12 cellular contexts compared by ENCODE assay signal in genomic region chr17:3678095-3678820, GRCh38. TPM values are rescaled to one million over a fixed set of nuclear protein-coding genes. Genes with fewer than 3 reads are reported as not detected.
DNase-seq lines count a peak whose midpoint lies in the region; TF ChIP-seq lines count a peak whose summit lies in the region.
"Had no signal": no experiment of that assay in that cellular context is flagged by ENCODE, and none has a peak within 500 bp of the region (broad histone marks: within the 10 kb centered on the region; RNA-seq: fewer than 3 reads in every experiment).

No MANE protein-coding gene starts in this region.

- H3K27ac ChIP-seq in dorsolateral prefrontal cortex = peak overlapping the region in 30 of 59 donors; percentile 11 to 77 (median 46)
- no peak overlapping the region for H3K27ac ChIP-seq in skeletal muscle tissue (ENCODE audit: low read depth, low read length)

- H3K36me3 Mint-ChIP-seq in activated naive CD4-positive, alpha-beta T cell treated with anti-CD3 and anti-CD28 coated beads, Interleukin-2, amount 10 ng/mL, durations not matched to agents 7 days and 5 days = peaks cover 10% of the 10 kb centered on the region
- H3K36me3 Mint-ChIP-seq in activated naive CD4-positive, alpha-beta T cell treated with anti-CD3 and anti-CD28 coated beads for 36 hours (ENCODE audit: low read depth) = peaks cover 9% of the 10 kb centered on the region

- intact Hi-C loops in activated naive CD4-positive, alpha-beta T cell treated with anti-CD3 and anti-CD28 coated beads for 36 hours (cut with micrococcal nuclease) = no loop called here
- intact Hi-C loops in dorsolateral prefrontal cortex (cut with DNase I) (no loop called here), lower leg skin (cut with DNase I; ENCODE audit: low total_unique reads) (no loop called here)

- H3K27me3 ChIP-seq in dorsolateral prefrontal cortex (peaks cover 0 to under 1% (median 0%) of the 10 kb centered on the region in 45 donors), skeletal muscle tissue (ENCODE audit: control insufficient read depth in 3 of 3, insufficient read depth in 3 of 3, low read length in 3 of 3) (no peaks in the 10 kb centered on the region)

- no peaks in the 10 kb centered on the region for H3K9me3 ChIP-seq in skeletal muscle tissue (ENCODE audit: control insufficient read depth in 3 of 3, low read length in 3 of 3)

- no peak overlapping the region for H3K4me3 ChIP-seq in dorsolateral prefrontal cortex
- no peak overlapping the region for H3K4me3 ChIP-seq in skeletal muscle tissue (ENCODE audit: low read length in 3 of 3)
- H3K4me3 ChIP-seq in lower leg skin (ENCODE audit: low read depth, poor library complexity, severe bottlenecking) = no peak overlapping the region

- peaks cover 25% of the 10 kb centered on the region for H3K4me1 Mint-ChIP-seq in activated naive CD4-positive, alpha-beta T cell treated with anti-CD3 and anti-CD28 coated beads, Interleukin-2, amount 10 ng/mL, durations not matched to agents 7 days and 5 days
- peaks cover 6% of the 10 kb centered on the region for H3K4me1 Mint-ChIP-seq in activated naive CD4-positive, alpha-beta T cell treated with anti-CD3 and anti-CD28 coated beads for 36 hours (ENCODE audit: low read depth)

- CTCF ChIA-PET in activated naive CD4-positive, alpha-beta T cell treated with anti-CD3 and anti-CD28 coated beads, Interleukin-2, amount 10 ng/mL, durations not matched to agents 7 days and 5 days (lab: Charles Lee) = interaction anchor here (1.6 kb wide), 1 partner anchor 150 kb away, joined by 4 read pairs; no protein-coding TSS in a partner anchor
- CTCF ChIA-PET in activated naive CD4-positive, alpha-beta T cell treated with anti-CD3 and anti-CD28 coated beads for 36 hours (lab: Charles Lee) = no interaction called here

- no peak for DNase-seq in activated naive CD4-positive, alpha-beta T cell treated with anti-CD3 and anti-CD28 coated beads, Interleukin-2, amount 10 ng/mL, durations not matched to agents 7 days and 5 days
- DNase-seq in activated naive CD4-positive, alpha-beta T cell treated with anti-CD3 and anti-CD28 coated beads for 36 hours = no peak
- DNase-seq in dorsolateral prefrontal cortex = peak; percentile 38 to 89 (median 78)
- DNase-seq in lower leg skin (ENCODE audit: low spot score in 2 of 2) = no peak
- DNase-seq in nucleus accumbens (lab: John Stamatoyannopoulos, UW) = no peak
- DNase-seq: activated CD4-positive, alpha-beta T cell treated with anti-CD3 and anti-CD28 coated beads, Interleukin-2, amount 10 ng/mL, durations not matched to agents 24 days and 14 days; activated effector memory CD4-positive, alpha-beta T cell treated with anti-CD3 and anti-CD28 coated beads, Interleukin-2, amount 50 U/mL, for 16 hours; cerebellar nuclear complex; NCI-H2029; SW 1271; trophoblast cell had no signal

- no peak overlapping the region for H3K4me3 Mint-ChIP-seq in activated naive CD4-positive, alpha-beta T cell treated with anti-CD3 and anti-CD28 coated beads, Interleukin-2, amount 10 ng/mL, durations not matched to agents 7 days and 5 days
- H3K4me3 Mint-ChIP-seq in activated naive CD4-positive, alpha-beta T cell treated with anti-CD3 and anti-CD28 coated beads for 36 hours = no peak overlapping the region
- H3K4me3 Mint-ChIP-seq: activated CD4-positive, alpha-beta T cell treated with anti-CD3 and anti-CD28 coated beads, Interleukin-2, amount 10 ng/mL, durations not matched to agents 24 days and 14 days had no signal

- WGBS in lower leg skin, 2 donors = 38 to 43% methylated on average over 9 to 15 of the region's 16 CpGs

- H3K27ac Mint-ChIP-seq in activated naive CD4-positive, alpha-beta T cell treated with anti-CD3 and anti-CD28 coated beads, Interleukin-2, amount 10 ng/mL, durations not matched to agents 7 days and 5 days = peak overlapping the region; percentile 28
- H3K27ac Mint-ChIP-seq in activated naive CD4-positive, alpha-beta T cell treated with anti-CD3 and anti-CD28 coated beads for 36 hours = no peak overlapping the region

- TF ChIP-seq POLR2A in lower leg skin (IDR thresholded peaks at IDR 0.05) = no peak

- H3K36me3 ChIP-seq in skeletal muscle tissue (ENCODE audit: control insufficient read depth in 3 of 3, insufficient read depth in 3 of 3, low read length in 3 of 3) = peaks cover 0 to 10% (median 4%) of the 10 kb centered on the region in 3 donors

- H3K9ac ChIP-seq in skeletal muscle tissue (ENCODE audit: low read depth in 1 of 3, low read length in 3 of 3) = peak overlapping the region in 2 of 3 donors; percentile 33 to 51

- H3K4me1 ChIP-seq in skeletal muscle tissue (ENCODE audit: control insufficient read depth in 3 of 3, insufficient read depth in 3 of 3, low read length in 3 of 3) = peaks cover 0 to 7% (median 0%) of the 10 kb centered on the region in 3 donors

- TF ChIP-seq CTCF in dorsolateral prefrontal cortex (IDR thresholded peaks at IDR 0.05 in 54 of 56, conservative IDR thresholded peaks at IDR 0.05 in 2 of 56; ENCODE audit: low read depth in 1 of 56, partially characterized antibody in 56 of 56) = no peak
- TF ChIP-seq CTCF in lower leg skin (IDR thresholded peaks at IDR 0.05) = no peak

- H3K9me3 Mint-ChIP-seq in activated naive CD4-positive, alpha-beta T cell treated with anti-CD3 and anti-CD28 coated beads, Interleukin-2, amount 10 ng/mL, durations not matched to agents 7 days and 5 days = no peaks in the 10 kb centered on the region
- H3K9me3 Mint-ChIP-seq in activated naive CD4-positive, alpha-beta T cell treated with anti-CD3 and anti-CD28 coated beads for 36 hours = no peaks in the 10 kb centered on the region
- H3K9me3 Mint-ChIP-seq: activated CD4-positive, alpha-beta T cell treated with anti-CD3 and anti-CD28 coated beads, Interleukin-2, amount 10 ng/mL, durations not matched to agents 24 days and 14 days had no signal

- H3K27me3 Mint-ChIP-seq in activated naive CD4-positive, alpha-beta T cell treated with anti-CD3 and anti-CD28 coated beads, Interleukin-2, amount 10 ng/mL, durations not matched to agents 7 days and 5 days = no peaks in the 10 kb centered on the region
- H3K27me3 Mint-ChIP-seq in activated naive CD4-positive, alpha-beta T cell treated with anti-CD3 and anti-CD28 coated beads for 36 hours (ENCODE audit: low read depth) = no peaks in the 10 kb centered on the region
- H3K27me3 Mint-ChIP-seq: activated CD4-positive, alpha-beta T cell treated with anti-CD3 and anti-CD28 coated beads, Interleukin-2, amount 10 ng/mL, durations not matched to agents 24 days and 14 days had no signal

RNA-seq across cellular contexts. Expression of gene EMC6, which starts 9.6 kb away (rescaled TPM):
- 10 to 100 TPM; 41.8 to 44.0 TPM for total RNA-seq in activated naive CD4-positive, alpha-beta T cell treated with anti-CD3 and anti-CD28 coated beads for 36 hours
- total RNA-seq in dorsolateral prefrontal cortex = 10 to 100 TPM; 13.3 to 35.5 (median 25.3) TPM
- total RNA-seq in skeletal muscle tissue = 14.6 TPM
- 10 to 100 TPM in 2 of 4 donors, 1 to 10 TPM in 2; 5.6 to 19.3 (median 10.6) TPM for total RNA-seq in lower leg skin

RNA-seq across cellular contexts. Expression of gene TAX1BP3, which starts 9.9 kb away (rescaled TPM):
- total RNA-seq in activated naive CD4-positive, alpha-beta T cell treated with anti-CD3 and anti-CD28 coated beads for 36 hours = 10 to 100 TPM; 17.7 to 19.3 TPM
- total RNA-seq in dorsolateral prefrontal cortex (10 to 100 TPM; 19.0 to 75.8 (median 38.4) TPM), skeletal muscle tissue (31.3 TPM), lower leg skin (100 to 1,000 TPM in 3 of 4 donors, 10 to 100 TPM in 1; 90.5 to 181 (median 153) TPM)

RNA-seq across cellular contexts. Expression of gene P2RX5, which starts 17.7 kb away (rescaled TPM):
- total RNA-seq in activated naive CD4-positive, alpha-beta T cell treated with anti-CD3 and anti-CD28 coated beads for 36 hours = 10 to 100 TPM; 45.2 to 47.4 TPM
- total RNA-seq in dorsolateral prefrontal cortex = 10 to 100 TPM in 114 of 120 experiments, 1 to 10 TPM in 6; 3.8 to 27.6 (median 16.9) TPM
- total RNA-seq in skeletal muscle tissue = 13.0 TPM
- under 1 TPM in 1 of 4 donors, not detected in 3; 0.89 TPM for total RNA-seq in lower leg skin

RNA-seq across cellular contexts. Expression of gene CTNS, which starts 41.7 kb away (rescaled TPM):
- total RNA-seq in activated naive CD4-positive, alpha-beta T cell treated with anti-CD3 and anti-CD28 coated beads for 36 hours = 1 to 10 TPM; 4.5 TPM
- total RNA-seq in dorsolateral prefrontal cortex (10 to 100 TPM in 47 of 120 experiments, 1 to 10 TPM in 73; 5.0 to 16.5 (median 9.6) TPM), skeletal muscle tissue (11.5 TPM), lower leg skin (10 to 100 TPM; 23.7 to 40.0 (median 29.6) TPM)

RNA-seq across cellular contexts. Expression of gene SHPK, which starts 42.2 kb away (rescaled TPM):
- 1 to 10 TPM; 6.9 to 7.5 TPM for total RNA-seq in activated naive CD4-positive, alpha-beta T cell treated with anti-CD3 and anti-CD28 coated beads for 36 hours
- total RNA-seq in dorsolateral prefrontal cortex (10 to 100 TPM in 113 of 120 experiments, 1 to 10 TPM in 7; 7.4 to 28.1 (median 15.1) TPM), skeletal muscle tissue (6.8 TPM), lower leg skin (10 to 100 TPM; 18.2 to 30.3 (median 23.1) TPM)

Comparison
In these comparisons a context has a peak if more than half of its experiments do, and no peak if none do; other contexts are left out.
1. DNase-seq: peak in dorsolateral prefrontal cortex (10 of 10); none in activated naive CD4-positive, alpha-beta T cell treated with anti-CD3 and anti-CD28 coated beads, Interleukin-2, amount 10 ng/mL, durations not matched to agents 7 days and 5 days (single experiment), activated naive CD4-positive, alpha-beta T cell treated with anti-CD3 and anti-CD28 coated beads for 36 hours (single experiment), lower leg skin (0 of 2) and nucleus accumbens (0 of 56).